ENCODE assay signal across 21 cellular contexts in the genomic region with DNA sequence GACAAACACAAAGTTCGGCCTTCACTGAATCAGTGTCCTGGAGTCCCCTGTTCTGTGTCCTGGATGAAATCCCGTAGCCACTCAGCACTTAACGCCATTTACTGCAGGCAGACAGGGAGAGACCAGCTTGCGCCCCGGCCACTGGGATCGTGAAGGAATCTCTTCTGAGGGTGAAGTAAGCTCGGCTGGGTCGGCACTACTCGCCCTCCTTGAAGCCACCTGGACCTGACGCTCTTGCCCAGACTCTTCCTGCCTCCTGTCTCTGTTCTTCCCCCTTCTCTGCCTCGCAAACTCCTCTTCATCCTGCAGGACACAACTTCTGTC.
A peak's percentile ranks its signal among the peaks of the same experiment; 100 is the strongest.
DNase-seq lines count a peak whose midpoint lies in the region; ATAC-seq, FAIRE-seq and TF ChIP-seq lines count a peak whose summit lies in the region.
"Had no signal": no experiment of that assay in that cellular context is flagged by ENCODE, and none has a peak within 500 bp of the region (broad histone marks: within the 10 kb centered on the region; RNA-seq: fewer than 3 reads in every experiment).

No MANE protein-coding gene starts in this region.

- POLR2A ChIA-PET in endothelial cell of umbilical vein (lab: Charles Lee), result no interaction called here

- H3K4me2 ChIP-seq in GM23338 (peak overlapping the region; percentile 62; the same call in 1 of the 2 replicates), endothelial cell of umbilical vein (ENCODE audit: insufficient read depth, low read length) (no peak overlapping the region)

- H3K4me3 ChIP-seq in GM23338 (no peak overlapping the region), endothelial cell of umbilical vein (replicated peaks in 1 of 3; ENCODE audit: insufficient read depth in 1 of 3, low read depth in 1 of 3, low read length in 3 of 3) (no peak overlapping the region)
- H3K4me3 ChIP-seq: GM12878, Peyer's patch, SJCRH30 had no signal

- DNase-seq in GM23338 (ENCODE audit: low spot score) (peak; percentile 43), SK-N-DZ (ENCODE audit: low spot score) (peak; percentile 48), endothelial cell of umbilical vein (ENCODE audit: low read depth, low spot score) (no peak), urothelium cell line (ENCODE audit: low spot score) (no peak), HT-29 (ENCODE audit: low spot score) (no peak)
- DNase-seq: AML-193; C1 segment of cervical spinal cord; CD8-positive, alpha-beta T cell; DND-41; Karpas-422; MV-4-11; NCI-H1105 treated with DMSO at 0.1 percent for 48 hours; NCI-H2081; NCI-H2171 treated with DMSO at 0.1 percent for 48 hours; NCI-H748 treated with DMSO at 0.1 percent for 48 hours; Peyer's patch; SJCRH30 had no signal

- H2AFZ ChIP-seq in GM23338 (peak overlapping the region; percentile 82), endothelial cell of umbilical vein (ENCODE audit: low read depth, low read length) (peak overlapping the region; percentile 1)

- H3K36me3 ChIP-seq in GM23338 (ENCODE audit: insufficient read depth) (no peaks in the 10 kb centered on the region), endothelial cell of umbilical vein (ENCODE audit: control insufficient read depth in 2 of 2, extremely low read depth in 1 of 2, insufficient read depth in 2 of 2, low read length in 2 of 2) (no peaks in the 10 kb centered on the region)
- H3K36me3 ChIP-seq: Peyer's patch, SJCRH30 had no signal

- H3K36me3 Mint-ChIP-seq in GM23338 (ENCODE audit: low read depth) (no peaks in the 10 kb centered on the region), nephron (ENCODE audit: low read depth) (no peaks in the 10 kb centered on the region)
- H3K36me3 Mint-ChIP-seq: CD8-positive, alpha-beta T cell had no signal

- H3K27ac Mint-ChIP-seq in GM23338 (no peak overlapping the region), nephron (peak overlapping the region; percentile 82 to 99 (median 95))
- H3K27ac Mint-ChIP-seq: CD8-positive, alpha-beta T cell had no signal

- H4K20me1 ChIP-seq in GM23338 (replicated peaks; ENCODE audit: insufficient read depth), result no peaks in the 10 kb centered on the region
- no peaks in the 10 kb centered on the region for H4K20me1 ChIP-seq in endothelial cell of umbilical vein (replicated peaks; ENCODE audit: control insufficient read depth, extremely low read depth, insufficient read depth, low read length)

- H3K27me3 ChIP-seq in GM23338 (ENCODE audit: insufficient read depth) (no peaks in the 10 kb centered on the region), endothelial cell of umbilical vein (ENCODE audit: control insufficient read depth in 2 of 2, insufficient read depth in 2 of 2, low read length in 2 of 2) (peaks cover 17 to 26% of the 10 kb centered on the region in 2 experiments)

- no peaks in the 10 kb centered on the region for H3K79me2 ChIP-seq in GM23338 (replicated peaks; ENCODE audit: insufficient read depth)
- no peaks in the 10 kb centered on the region for H3K79me2 ChIP-seq in endothelial cell of umbilical vein (ENCODE audit: control insufficient read depth, insufficient read depth, low read length)

- H3K27ac ChIP-seq in GM23338 (ENCODE audit: low read depth) (no peak overlapping the region), endothelial cell of umbilical vein (ENCODE audit: insufficient read depth, low read depth, low read length) (no peak overlapping the region)
- H3K27ac ChIP-seq: Peyer's patch, SJCRH30 had no signal

- ATAC-seq in GM23338 (peak; percentile 26), esophagus mucosa (no peak), GM21737 (IDR thresholded peaks at IDR 0.05; ENCODE audit: unreplicated experiment) (no peak)
- ATAC-seq: CD8-positive, alpha-beta T cell; GM12878 had no signal

- H3K4me3 Mint-ChIP-seq in GM23338, result peak overlapping the region; percentile 51; the same call in 1 of the 3 replicates
- H3K4me3 Mint-ChIP-seq in nephron, result peak overlapping the region; percentile 32 to 59 (median 48)
- H3K4me3 Mint-ChIP-seq: CD8-positive, alpha-beta T cell had no signal

- H3K27me3 Mint-ChIP-seq in GM23338 (ENCODE audit: insufficient read depth, low read depth, poor library complexity) (peaks cover 18% of the 10 kb centered on the region), nephron (ENCODE audit: low read depth) (peaks cover 64% of the 10 kb centered on the region)

- H3F3A ChIP-seq in GM23338 (replicated peaks; ENCODE audit: low read depth), result peaks cover 8% of the 10 kb centered on the region; the same call in 1 of the 2 replicates

- H3K4me1 Mint-ChIP-seq in GM23338 (peaks cover 33% of the 10 kb centered on the region), nephron (peaks cover 42% of the 10 kb centered on the region)

- dilution Hi-C loops in endothelial cell of umbilical vein (cut with MboI; ENCODE audit: extremely low pct_ligation_motif_present, low sequenced_read_pairs), result no loop called here

- no peaks in the 10 kb centered on the region for H3K9me1 ChIP-seq in endothelial cell of umbilical vein (replicated peaks; ENCODE audit: control insufficient read depth, extremely low read depth, insufficient read depth, low read length)

- TF ChIP-seq POLR2A in endothelial cell of umbilical vein (IDR thresholded peaks at IDR 0.05; ENCODE audit: low read depth, low read length), result no peak

- BruUV-seq in endothelial cell of umbilical vein (replicated peaks; lab: Mats Ljungman, UMichigan), result no TSS peak

- H3K9me3 Mint-ChIP-seq in GM23338 (no peaks in the 10 kb centered on the region), nephron (no peaks in the 10 kb centered on the region)
- H3K9me3 Mint-ChIP-seq: CD8-positive, alpha-beta T cell had no signal

- no peaks in the 10 kb centered on the region for H3K9me2 ChIP-seq in GM23338 (ENCODE audit: insufficient read depth)

- no peak overlapping the region for H3K9ac ChIP-seq in endothelial cell of umbilical vein (replicated peaks; ENCODE audit: extremely low read depth, insufficient read depth, low read length)

- TF ChIP-seq CTCF in GM23338 (conservative IDR thresholded peaks at IDR 0.05; ENCODE audit: low read depth in 2 of 2) (no peak), endothelial cell of umbilical vein (IDR thresholded peaks at IDR 0.05; ENCODE audit: extremely low read depth in 1 of 2, insufficient read depth in 1 of 2, low read depth in 1 of 2, low read length in 2 of 2) (no peak), nephron (IDR thresholded peaks at IDR 0.05; ENCODE audit: unreplicated experiment in 3 of 3) (no peak)

- CTCF ChIA-PET in endothelial cell of umbilical vein (lab: Charles Lee), result interaction anchor here (1.4 kb wide), 1 partner anchor 65 kb away, joined by 5 read pairs; no protein-coding TSS in a partner anchor

- intact Hi-C loops in endothelial cell of umbilical vein (cut with micrococcal nuclease), result no loop called here

- H3K4me1 ChIP-seq in GM23338 (ENCODE audit: insufficient read depth), result peaks cover 22% of the 10 kb centered on the region
- peaks cover 10% of the 10 kb centered on the region for H3K4me1 ChIP-seq in endothelial cell of umbilical vein (ENCODE audit: control insufficient read depth, extremely low read depth, insufficient read depth, low read length)
- H3K4me1 ChIP-seq: SJCRH30 had no signal

- peak; percentile 61 for FAIRE-seq in endothelial cell of umbilical vein (lab: Jason Lieb, UNC)
- FAIRE-seq in urothelium cell line (lab: Jason Lieb, UNC), result no peak
- FAIRE-seq: GM12878 had no signal

- no peaks in the 10 kb centered on the region for H3K9me3 ChIP-seq in endothelial cell of umbilical vein (replicated peaks; ENCODE audit: control insufficient read depth, insufficient read depth, low read length)
- H3K9me3 ChIP-seq: Peyer's patch, SJCRH30 had no signal

TF ChIP-seq in GM23338, 12 proteins besides CTCF, POLR2A, EP300 and RAD21 (continues in another document):
- TF ChIP-seq EZH2phosphoT487 (IDR thresholded peaks at IDR 0.05; ENCODE audit: unreplicated experiment) (no peak), CREB1 (CRISPR knock-in tag; IDR thresholded peaks at IDR 0.05; ENCODE audit: low read depth) (no peak), ZNF114 (CRISPR knock-in tag; IDR thresholded peaks at IDR 0.05) (no peak), EZH2 (IDR thresholded peaks at IDR 0.05; ENCODE audit: low read depth, unreplicated experiment) (no peak), ZNF331 (CRISPR knock-in tag; IDR thresholded peaks at IDR 0.05; ENCODE audit: low read depth) (no peak), POLR2AphosphoS5 (IDR thresholded peaks at IDR 0.05; ENCODE audit: low read depth) (no peak)

TF ChIP-seq in endothelial cell of umbilical vein, 7 proteins besides CTCF, POLR2A, EP300 and RAD21:
- no peak for TF ChIP-seq EZH2 (IDR thresholded peaks at IDR 0.05; ENCODE audit: borderline replicate concordance, low read depth, low read length, severe bottlenecking)
- no peak for TF ChIP-seq GATA2 (IDR thresholded peaks at IDR 0.05; ENCODE audit: insufficient read depth, insufficient read length, low read depth, low read length)
- TF ChIP-seq, protein P1, sequence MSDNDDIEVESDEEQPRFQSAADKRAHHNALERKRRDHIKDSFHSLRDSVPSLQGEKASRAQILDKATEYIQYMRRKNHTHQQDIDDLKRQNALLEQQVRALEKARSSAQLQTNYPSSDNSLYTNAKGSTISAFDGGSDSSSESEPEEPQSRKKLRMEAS (IDR thresholded peaks at IDR 0.05; ENCODE audit: insufficient read depth, insufficient read length), result no peak
- TF ChIP-seq FOS (IDR thresholded peaks at IDR 0.05; ENCODE audit: borderline replicate concordance, insufficient read depth, low read length), result no peak
- no peak for TF ChIP-seq MYC (IDR thresholded peaks at IDR 0.05; ENCODE audit: low read depth, low read length)
- TF ChIP-seq POLR2AphosphoS5 (IDR thresholded peaks at IDR 0.05; ENCODE audit: insufficient read depth, low read depth, low read length), result no peak
- no peak for TF ChIP-seq JUN (IDR thresholded peaks at IDR 0.05; ENCODE audit: borderline replicate concordance, insufficient read depth, insufficient read length, low read depth)

Comparison
In these comparisons a context has a peak if more than half of its experiments do, and no peak if none do; other contexts are left out.
1. DNase-seq: peak in GM23338 (single experiment) and SK-N-DZ (single experiment); none in endothelial cell of umbilical vein (single experiment), urothelium cell line (single experiment) and HT-29 (single experiment).